ENCODE assay signal across 32 cellular contexts in the genomic region with DNA sequence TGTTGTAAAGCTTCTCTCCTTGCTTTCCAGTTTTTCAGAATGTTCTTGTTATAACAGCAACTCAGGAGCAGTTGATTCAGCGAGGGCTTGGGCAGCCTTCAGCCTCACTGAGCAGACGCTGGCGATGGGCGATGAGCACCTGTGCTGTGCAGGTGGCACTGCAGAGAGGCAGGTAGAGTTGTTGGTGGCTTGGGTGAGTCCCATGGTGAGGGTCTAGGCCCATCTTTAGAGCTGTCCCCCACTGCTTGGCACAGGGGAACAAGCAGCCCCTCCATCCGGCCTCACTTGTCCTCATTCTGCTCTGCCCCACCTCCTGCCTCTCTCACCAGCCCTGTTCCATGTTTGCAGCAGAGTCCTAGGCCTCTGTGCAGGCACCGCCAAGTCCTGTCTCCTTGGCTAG. TPM values are rescaled to one million over a fixed set of nuclear protein-coding genes. Genes with fewer than 3 reads are reported as not detected.
A peak's percentile ranks its signal among the peaks of the same experiment; 100 is the strongest.
DNase-seq lines count a peak whose midpoint lies in the region; ATAC-seq, FAIRE-seq and TF ChIP-seq lines count a peak whose summit lies in the region.
"Had no signal": no experiment of that assay in that cellular context is flagged by ENCODE, and none has a peak within 500 bp of the region (broad histone marks: within the 10 kb centered on the region; RNA-seq: fewer than 3 reads in every experiment).

No MANE protein-coding gene starts in this region.

- no peak overlapping the region for H3K4ac ChIP-seq in neuronal stem cell (ENCODE audit: low read length)

- no CpG with 5 or more reads among the region's 6 CpGs for WGBS in neuronal stem cell (ENCODE audit: extremely low coverage in 2 of 2, insufficient read length in 2 of 2, insufficient replicate concordance in 1 of 2), 2 donors
- WGBS in spleen, 5 donors = 91 to 96% (median 93%) methylated on average over 6 of the region's 6 CpGs

- no peaks in the 10 kb centered on the region for H3K4me1 ChIP-seq in kidney (ENCODE audit: control insufficient read depth in 1 of 2, insufficient read depth in 1 of 2, low read depth in 1 of 2, low read length in 2 of 2)
- H3K4me1 ChIP-seq in neuronal stem cell (ENCODE audit: control insufficient read depth in 2 of 2, insufficient read depth in 1 of 2, low read depth in 1 of 2, low read length in 2 of 2) = peaks cover 0 to 5% of the 10 kb centered on the region in 2 donors
- H3K4me1 ChIP-seq in spleen = no peaks in the 10 kb centered on the region
- H3K4me1 ChIP-seq: BE2C had no signal

- ATAC-seq in activated T-helper 17 cell treated with anti-CD3 and anti-CD28 coated beads, Interleukin-2, amount 50 U/mL, for 72 hours (replicated peaks) = no peak
- ATAC-seq in GM18519 (IDR thresholded peaks at IDR 0.05; ENCODE audit: low FRiP score, unreplicated experiment) = no peak
- ATAC-seq in HG02571 (IDR thresholded peaks at IDR 0.05; ENCODE audit: unreplicated experiment) = no peak
- ATAC-seq: GM12878 had no signal

- no peak overlapping the region for H3K9ac ChIP-seq in kidney (ENCODE audit: low read length in 2 of 2)
- H3K9ac ChIP-seq in neuronal stem cell (ENCODE audit: low read depth, low read length, poor library complexity) = no peak overlapping the region
- H3K9ac ChIP-seq: BLaER1 had no signal

- no peak overlapping the region for H4K8ac ChIP-seq in neuronal stem cell (ENCODE audit: low read depth, low read length)

- no peak overlapping the region for H2AK5ac ChIP-seq in neuronal stem cell (ENCODE audit: low read depth, low read length)

- H2BK120ac ChIP-seq in neuronal stem cell (ENCODE audit: low read depth, low read length) = no peak overlapping the region

- H3K27me3 ChIP-seq in neuronal stem cell (ENCODE audit: control insufficient read depth in 3 of 3, insufficient read depth in 3 of 3, low read depth in 1 of 3, low read length in 3 of 3) (peaks cover 0 to 29% (median 4%) of the 10 kb centered on the region in 3 experiments), spleen (replicated peaks in 1 of 7) (peaks cover 0 to 55% (median 11%) of the 10 kb centered on the region in 7 donors)
- H3K27me3 ChIP-seq: BLaER1 had no signal

- no peaks in the 10 kb centered on the region for H3K4me1 Mint-ChIP-seq in activated T-helper 17 cell treated with anti-CD3 and anti-CD28 coated beads, Interleukin-2, amount 50 U/mL, for 72 hours
- H3K4me1 Mint-ChIP-seq: CD14-positive monocyte; CD4-positive, alpha-beta memory T cell; CD4-positive, CD25-positive, alpha-beta regulatory T cell; CD8-positive, alpha-beta memory T cell had no signal

- H3K4me2 ChIP-seq in neuronal stem cell (ENCODE audit: insufficient read depth, low read length, poor library complexity, severe bottlenecking) = no peak overlapping the region

- no peak overlapping the region for H2BK12ac ChIP-seq in neuronal stem cell (ENCODE audit: low read length)

- no peak for TF ChIP-seq POLR2A in spleen (IDR thresholded peaks at IDR 0.05)

- no peak overlapping the region for H3K4me3 ChIP-seq in kidney (ENCODE audit: low read length in 2 of 2)
- no peak overlapping the region for H3K4me3 ChIP-seq in neuronal stem cell (ENCODE audit: low read length in 2 of 2)
- no peak overlapping the region for H3K4me3 ChIP-seq in spleen
- H3K4me3 ChIP-seq: BLaER1, GM12878 had no signal

- intact Hi-C loops in kidney (cut with DNase I) (no loop called here), spleen (cut with DNase I; ENCODE audit: low total_unique reads) (no loop called here)

- H3K27me3 Mint-ChIP-seq in activated T-helper 17 cell treated with anti-CD3 and anti-CD28 coated beads, Interleukin-2, amount 50 U/mL, for 72 hours = peaks cover 27% of the 10 kb centered on the region

- H2BK15ac ChIP-seq in neuronal stem cell (ENCODE audit: low read length) = no peak overlapping the region

- peak overlapping the region; percentile 49 for H3K14ac ChIP-seq in neuronal stem cell (ENCODE audit: low read length)

- TF ChIP-seq CTCF in kidney (IDR thresholded peaks at IDR 0.05; ENCODE audit: borderline replicate concordance, extremely low read depth, insufficient read depth) = no peak
- no peak for TF ChIP-seq CTCF in spleen (IDR thresholded peaks at IDR 0.05 in 8 of 11, conservative IDR thresholded peaks at IDR 0.05 in 3 of 11)

- H3K9me3 ChIP-seq in kidney (ENCODE audit: control insufficient read depth in 1 of 2, low read length in 2 of 2) (no peaks in the 10 kb centered on the region), neuronal stem cell (replicated peaks in 1 of 2; ENCODE audit: control insufficient read depth in 2 of 2, insufficient read depth in 1 of 2, low read depth in 1 of 2, low read length in 2 of 2) (peaks cover 0 to 2% of the 10 kb centered on the region in 2 donors), spleen (no peaks in the 10 kb centered on the region)
- H3K9me3 ChIP-seq: BE2C, BLaER1 had no signal

- no peak overlapping the region for H3K4me3 Mint-ChIP-seq in activated T-helper 17 cell treated with anti-CD3 and anti-CD28 coated beads, Interleukin-2, amount 50 U/mL, for 72 hours
- H3K4me3 Mint-ChIP-seq: CD14-positive monocyte; CD4-positive, alpha-beta memory T cell; CD4-positive, CD25-positive, alpha-beta regulatory T cell; CD8-positive, alpha-beta memory T cell had no signal

- H3K27ac Mint-ChIP-seq in activated T-helper 17 cell treated with anti-CD3 and anti-CD28 coated beads, Interleukin-2, amount 50 U/mL, for 72 hours = no peak overlapping the region
- H3K27ac Mint-ChIP-seq: CD14-positive monocyte; CD4-positive, alpha-beta memory T cell; CD4-positive, CD25-positive, alpha-beta regulatory T cell; CD8-positive, alpha-beta memory T cell had no signal

- no peak overlapping the region for H2AFZ ChIP-seq in neuronal stem cell (ENCODE audit: low read length)

- no peak overlapping the region for H3K23ac ChIP-seq in neuronal stem cell (ENCODE audit: low read depth, low read length, poor library complexity)

- H3K36me3 Mint-ChIP-seq in activated T-helper 17 cell treated with anti-CD3 and anti-CD28 coated beads, Interleukin-2, amount 50 U/mL, for 72 hours (ENCODE audit: low read depth) = no peaks in the 10 kb centered on the region
- H3K36me3 Mint-ChIP-seq: CD14-positive monocyte; CD4-positive, alpha-beta memory T cell; CD4-positive, CD25-positive, alpha-beta regulatory T cell; CD8-positive, alpha-beta memory T cell had no signal

- peak overlapping the region; percentile 48 for H3K18ac ChIP-seq in neuronal stem cell (ENCODE audit: low read length)

- no peak overlapping the region for H2BK5ac ChIP-seq in neuronal stem cell (ENCODE audit: low read length)

- DNase-seq in kidney = peak; percentile 22
- DNase-seq in neuronal stem cell (ENCODE audit: low spot score) = no peak
- DNase-seq in spleen = peak; percentile 71
- DNase-seq: 8988T; ACHN; BE2C; C1 segment of cervical spinal cord; CD4-positive, alpha-beta memory T cell; CD4-positive, CD25-positive, alpha-beta regulatory T cell; CD8-positive, alpha-beta memory T cell; COR-L47; DMS 273 treated with DMSO at 0.1 percent for 48 hours; DMS153; DMS53; DMS79; DND-41; EL; GDM1 had no signal

- no peak overlapping the region for H4K91ac ChIP-seq in neuronal stem cell (ENCODE audit: low read depth, low read length, poor library complexity)

- no peaks in the 10 kb centered on the region for H3K9me3 Mint-ChIP-seq in activated T-helper 17 cell treated with anti-CD3 and anti-CD28 coated beads, Interleukin-2, amount 50 U/mL, for 72 hours
- H3K9me3 Mint-ChIP-seq: CD14-positive monocyte; CD4-positive, alpha-beta memory T cell; CD4-positive, CD25-positive, alpha-beta regulatory T cell; CD8-positive, alpha-beta memory T cell had no signal

- no peak overlapping the region for H3K27ac ChIP-seq in kidney (ENCODE audit: low read depth in 2 of 2, low read length in 2 of 2)
- no peak overlapping the region for H3K27ac ChIP-seq in neuronal stem cell (replicated peaks; ENCODE audit: low read length)
- H3K27ac ChIP-seq in spleen = no peak overlapping the region
- H3K27ac ChIP-seq: BLaER1 had no signal

- no peak for FAIRE-seq in kidney (lab: Jason Lieb, UNC)
- FAIRE-seq: A204.1, GM12878, GM12892, GM18507, GM19239 had no signal

- H3K79me1 ChIP-seq in neuronal stem cell (ENCODE audit: low read depth, low read length) = no peaks in the 10 kb centered on the region

- no peaks in the 10 kb centered on the region for H3K36me3 ChIP-seq in kidney (ENCODE audit: control insufficient read depth in 1 of 2, insufficient read depth in 2 of 2, low read length in 2 of 2)
- H3K36me3 ChIP-seq in neuronal stem cell (replicated peaks in 1 of 2; ENCODE audit: control insufficient read depth in 2 of 2, insufficient read depth in 2 of 2, low read length in 2 of 2) = no peaks in the 10 kb centered on the region
- no peaks in the 10 kb centered on the region for H3K36me3 ChIP-seq in spleen
- H3K36me3 ChIP-seq: BE2C, BLaER1 had no signal

RNA-seq across cellular contexts. Expression of a gene that starts 6.1 kb away (rescaled TPM):
- total RNA-seq in kidney = 104 TPM
- 414 TPM for polyA plus RNA-seq in kidney (ENCODE audit: insufficient read depth, low read depth, low replicate concordance)
- 1.7 TPM for polyA plus RNA-seq in neuronal stem cell (2013, experiment 1 of 2)
- polyA plus RNA-seq in neuronal stem cell (2013, experiment 2 of 2) = 1.8 TPM
- total RNA-seq in spleen = 10 to 100 TPM; 10.3 to 67.1 (median 42.4) TPM
- polyA plus RNA-seq in spleen = 10 to 100 TPM; 42.4 to 45.9 (median 44.5) TPM
- total RNA-seq in activated T-helper 17 cell treated with anti-CD3 and anti-CD28 coated beads, Interleukin-2, amount 50 U/mL, for 72 hours = not detected
- total RNA-seq: A673; CD4-positive, alpha-beta memory T cell; CD4-positive, CD25-positive, alpha-beta regulatory T cell; CD8-positive, alpha-beta memory T cell; G401; GM12878 had no signal
- polyA plus RNA-seq: AG04450; CD4-positive, alpha-beta memory T cell; CD4-positive, CD25-positive, alpha-beta regulatory T cell; CD8-positive, alpha-beta memory T cell had no signal

RNA-seq across cellular contexts. Expression of a gene that starts 49.2 kb away (rescaled TPM):
- total RNA-seq in kidney = not detected
- not detected for polyA plus RNA-seq in kidney (ENCODE audit: insufficient read depth, low read depth, low replicate concordance)
- 0.04 TPM for polyA plus RNA-seq in neuronal stem cell (2013, experiment 1 of 2)
- polyA plus RNA-seq in neuronal stem cell (2013, experiment 2 of 2) = 0.03 TPM
- total RNA-seq in spleen = not detected
- polyA plus RNA-seq in spleen = not detected
- total RNA-seq in activated T-helper 17 cell treated with anti-CD3 and anti-CD28 coated beads, Interleukin-2, amount 50 U/mL, for 72 hours = not detected
- total RNA-seq: A673; CD4-positive, alpha-beta memory T cell; CD4-positive, CD25-positive, alpha-beta regulatory T cell; CD8-positive, alpha-beta memory T cell; Daoy; G401; GM12878 had no signal
- polyA plus RNA-seq: AG04450; CD14-positive monocyte; CD4-positive, alpha-beta memory T cell; CD4-positive, CD25-positive, alpha-beta regulatory T cell; CD8-positive, alpha-beta memory T cell; GM12878 had no signal

Comparison
In these comparisons a context has a peak if more than half of its experiments do, and no peak if none do; other contexts are left out.
1. RNA of a gene that starts 6.1 kb away (total RNA-seq): 104 TPM in kidney (single experiment) and 10.3 to 67.1 TPM in spleen; not detected in activated T-helper 17 cell treated with anti-CD3 and anti-CD28 coated beads, Interleukin-2, amount 50 U/mL, for 72 hours; every median in the first group is over 10 times any median in the second.